Comparison of ENCODE assay signal across 9 cellular contexts in genomic region chr9:19457694-19458009, GRCh38. TPM values are rescaled to one million over a fixed set of nuclear protein-coding genes. Genes with fewer than 3 reads are reported as not detected.
DNase-seq lines count a peak whose midpoint lies in the region; ATAC-seq and TF ChIP-seq lines count a peak whose summit lies in the region.
"Had no signal": no experiment of that assay in that cellular context is flagged by ENCODE, and none has a peak within 500 bp of the region (broad histone marks: within the 10 kb centered on the region; RNA-seq: fewer than 3 reads in every experiment).

No MANE protein-coding gene starts in this region.

- TF ChIP-seq CTCF in Loucy (conservative IDR thresholded peaks at IDR 0.05; ENCODE audit: low read length) (peak; percentile 22; the same call in 1 of the 2 replicates), glutamatergic neuron (IDR thresholded peaks at IDR 0.05; ENCODE audit: partially characterized antibody, unreplicated experiment) (peak; percentile 33)

- H3K27ac ChIP-seq in BLaER1 treated with 17β-estradiol and CSF1 and Interleukin-3, amounts not matched to agents 10 nM and 100 nM, result no peak overlapping the region
- H3K27ac ChIP-seq: upper lobe of left lung had no signal

- peaks cover 5% of the 10 kb centered on the region for H3K9me3 Mint-ChIP-seq in glutamatergic neuron (ENCODE audit: unreplicated experiment)

- H3K36me3 ChIP-seq in BLaER1 treated with 17β-estradiol and CSF1 and Interleukin-3, amounts not matched to agents 10 nM and 100 nM, result no peaks in the 10 kb centered on the region
- H3K36me3 ChIP-seq in Loucy (ENCODE audit: insufficient read depth, low read length), result no peaks in the 10 kb centered on the region
- H3K36me3 ChIP-seq: upper lobe of left lung had no signal

- H4K20me1 ChIP-seq in BLaER1 treated with 17β-estradiol and CSF1 and Interleukin-3, amounts not matched to agents 10 nM and 100 nM, result no peaks in the 10 kb centered on the region
- no peaks in the 10 kb centered on the region for H4K20me1 ChIP-seq in Loucy (ENCODE audit: insufficient read depth, low read length, poor library complexity, severe bottlenecking)

- no peaks in the 10 kb centered on the region for H3K27me3 Mint-ChIP-seq in glutamatergic neuron (ENCODE audit: unreplicated experiment)

- no peaks in the 10 kb centered on the region for H3K9me3 ChIP-seq in BLaER1 treated with 17β-estradiol and CSF1 and Interleukin-3, amounts not matched to agents 10 nM and 100 nM (replicated peaks in 1 of 11)
- H3K9me3 ChIP-seq in Loucy (ENCODE audit: insufficient read depth, low read depth, low read length), result no peaks in the 10 kb centered on the region
- H3K9me3 ChIP-seq: upper lobe of left lung had no signal

- peak; percentile 22 for ATAC-seq in GM19455 (IDR thresholded peaks at IDR 0.05; ENCODE audit: unreplicated experiment)

- peaks cover 10 to 16% (median 11%) of the 10 kb centered on the region in 10 experiments; a peak in 19 of 20 replicates for H3K4me1 ChIP-seq in BLaER1 treated with 17β-estradiol and CSF1 and Interleukin-3, amounts not matched to agents 10 nM and 100 nM
- peaks cover 5% of the 10 kb centered on the region for H3K4me1 ChIP-seq in Loucy (ENCODE audit: insufficient read depth, low read length, poor library complexity, severe bottlenecking)

- no peak for DNase-seq in glutamatergic neuron
- no peak for DNase-seq in SW480 (ENCODE audit: low spot score)
- DNase-seq in DMS 273 (lab: John Stamatoyannopoulos, UW; ENCODE audit: unreplicated experiment), result no peak
- no peak for DNase-seq in activated CD4-positive, alpha-beta T cell treated with anti-CD3 and anti-CD28 coated beads for 1 hour
- DNase-seq in HPDE6-E6E7 (ENCODE audit: extremely low spot score), result no peak

- no peaks in the 10 kb centered on the region for H3K36me3 Mint-ChIP-seq in glutamatergic neuron (ENCODE audit: unreplicated experiment)

- H3K9me2 ChIP-seq in Loucy (replicated peaks; ENCODE audit: low read depth, low read length), result no peaks in the 10 kb centered on the region

- H2AFZ ChIP-seq in Loucy (ENCODE audit: low read length), result peak overlapping the region; percentile 93

- H3K9ac ChIP-seq in BLaER1 treated with 17β-estradiol and CSF1 and Interleukin-3, amounts not matched to agents 10 nM and 100 nM, result no peak overlapping the region
- H3K9ac ChIP-seq in Loucy (ENCODE audit: low read depth, low read length, poor library complexity, severe bottlenecking), result no peak overlapping the region

- H3K4me2 ChIP-seq in BLaER1 treated with 17β-estradiol and CSF1 and Interleukin-3, amounts not matched to agents 10 nM and 100 nM, result peak overlapping the region in 6 of 11 experiments; percentile 26 to 50 (median 41); a peak in 5 of 22 replicates
- peak overlapping the region; percentile 68 for H3K4me2 ChIP-seq in Loucy (ENCODE audit: low read depth, low read length, poor library complexity, severe bottlenecking)

- peaks cover 8% of the 10 kb centered on the region for H3K4me1 Mint-ChIP-seq in glutamatergic neuron (ENCODE audit: low read depth, unreplicated experiment)

- no peaks in the 10 kb centered on the region for H3K27me3 ChIP-seq in BLaER1 treated with 17β-estradiol and CSF1 and Interleukin-3, amounts not matched to agents 10 nM and 100 nM
- H3K27me3 ChIP-seq in Loucy (ENCODE audit: insufficient read depth, low read length, poor library complexity, severe bottlenecking), result no peaks in the 10 kb centered on the region
- H3K27me3 ChIP-seq: upper lobe of left lung had no signal

- no peaks in the 10 kb centered on the region for H3F3A ChIP-seq in Loucy (ENCODE audit: low read depth)

- H3K79me2 ChIP-seq in Loucy (ENCODE audit: insufficient read depth, low read length), result no peaks in the 10 kb centered on the region

- H3K4me3 ChIP-seq in BLaER1 treated with 17β-estradiol and CSF1 and Interleukin-3, amounts not matched to agents 10 nM and 100 nM, result no peak overlapping the region
- peak overlapping the region; percentile 56 for H3K4me3 ChIP-seq in Loucy (ENCODE audit: low read length, poor library complexity, severe bottlenecking)

- H3K4me3 Mint-ChIP-seq in glutamatergic neuron (ENCODE audit: unreplicated experiment), result no peak overlapping the region

- peak overlapping the region; percentile 90 for H3K27ac Mint-ChIP-seq in glutamatergic neuron (ENCODE audit: unreplicated experiment)

RNA-seq across cellular contexts. Expression of gene ACER2, which starts 48.8 kb away (rescaled TPM):
- total RNA-seq in glutamatergic neuron (ENCODE audit: unreplicated experiment), result 30.5 TPM
